In genomic region chr19:41013359-41013758, GRCh38 we compare ENCODE assay signal across 21 cellular contexts. TPM values are rescaled to one million over a fixed set of nuclear protein-coding genes. Genes with fewer than 3 reads are reported as not detected.
"Had no signal": no experiment of that assay in that cellular context is flagged by ENCODE, and none has a peak within 500 bp of the region (broad histone marks: within the 10 kb centered on the region; RNA-seq: fewer than 3 reads in every experiment).

No MANE protein-coding gene starts in this region.

- H3K27me3 ChIP-seq: SJSA1 had no signal

- FAIRE-seq: RCC 7860 had no signal

- H3K4me3 ChIP-seq: MG63, SJSA1, SK-N-MC had no signal

- H3K4me1 ChIP-seq: SJSA1 had no signal

- H3K9me3 ChIP-seq: SJSA1 had no signal

- H3K36me3 ChIP-seq: MG63, SJSA1 had no signal

- H3K27ac ChIP-seq: SJSA1, SK-N-MC had no signal

- DNase-seq: KBM-7, MG63, NCI-H1092 treated with DMSO at 0.1 percent for 48 hours, NCI-H1436, NCI-H187, NCI-H2029, NCI-H2081 treated with DMSO at 0.1 percent for 48 hours, NCI-H2171, NCI-H226, NCI-H446, NCI-H510A, NCI-H524 treated with DMSO at 0.1 percent for 48 hours, NCI-H69, NCI-H774, Right ventricle myocardium superior, RPMI8226, SIG-M5 had no signal

RNA-seq across cellular contexts. Expression of gene CYP2B6, which starts 22.3 kb away (rescaled TPM):
- total RNA-seq: LHCN-M2, SJSA1 had no signal
